ENCODE assay signal across 10 cellular contexts in genomic region chr6:38876470-38876869, GRCh38.
DNase-seq lines count a peak whose midpoint lies in the region; ATAC-seq, FAIRE-seq and TF ChIP-seq lines count a peak whose summit lies in the region.
"Had no signal": no experiment of that assay in that cellular context is flagged by ENCODE, and none has a peak within 500 bp of the region (broad histone marks: within the 10 kb centered on the region; RNA-seq: fewer than 3 reads in every experiment).

No MANE protein-coding gene starts in this region.

- no peak overlapping the region for H3K14ac ChIP-seq in H1 (ENCODE audit: insufficient read length)

- H3K9me3 ChIP-seq in H1 (ENCODE audit: insufficient read depth in 2 of 2, low read depth in 1 of 2, low read length in 1 of 2) = no peaks in the 10 kb centered on the region

- peaks cover 4% of the 10 kb centered on the region for H3K9me3 Mint-ChIP-seq in activated CD4-positive, alpha-beta T cell treated with anti-CD3 and anti-CD28 coated beads, Interleukin-2, amount 10 ng/mL, durations not matched to agents 7 days and 5 days
- H3K9me3 Mint-ChIP-seq in stimulated activated naive B cell treated with anti-CD40 and anti-IgM and Interleukin-4, amounts not matched to agents 10 μg/mL and 1 μg/mL and 100 μg/mL, for 72 hours = peaks cover 0 to 4% of the 10 kb centered on the region in 2 donors

- H2BK5ac ChIP-seq in H1 (ENCODE audit: low read depth, low read length) = no peak overlapping the region

- H3K27ac Mint-ChIP-seq in activated CD4-positive, alpha-beta T cell treated with anti-CD3 and anti-CD28 coated beads, Interleukin-2, amount 10 ng/mL, durations not matched to agents 7 days and 5 days = no peak overlapping the region
- H3K27ac Mint-ChIP-seq in stimulated activated naive B cell treated with anti-CD40 and anti-IgM and Interleukin-4, amounts not matched to agents 10 μg/mL and 1 μg/mL and 100 μg/mL, for 72 hours = peak overlapping the region; percentile 39

- no peak overlapping the region for H2BK15ac ChIP-seq in H1 (ENCODE audit: low read length)

- 0 out of 2 replicates have a peak overlapping the region, but pooled peaks have one; percentile 10 for H2AFZ ChIP-seq in H1 (ENCODE audit: low read length)

- no peak overlapping the region for H3K4me3 ChIP-seq in H1 (ENCODE audit: extremely low read depth in 1 of 4, insufficient read depth in 2 of 4, low read depth in 3 of 4, low read length in 4 of 4)
- H3K4me3 ChIP-seq: SK-N-MC had no signal

- no peaks in the 10 kb centered on the region for H3K36me3 Mint-ChIP-seq in activated CD4-positive, alpha-beta T cell treated with anti-CD3 and anti-CD28 coated beads, Interleukin-2, amount 10 ng/mL, durations not matched to agents 7 days and 5 days (ENCODE audit: low read depth)
- H3K36me3 Mint-ChIP-seq in stimulated activated naive B cell treated with anti-CD40 and anti-IgM and Interleukin-4, amounts not matched to agents 10 μg/mL and 1 μg/mL and 100 μg/mL, for 72 hours = no peaks in the 10 kb centered on the region

- H3K9ac ChIP-seq in H1 (replicated peaks in 1 of 4; ENCODE audit: extremely low read depth in 1 of 4, low read depth in 3 of 4, low read length in 3 of 4) = no peak overlapping the region

- H3K23ac ChIP-seq in H1 (ENCODE audit: insufficient read length) = no peak overlapping the region

- no peak for TF ChIP-seq EP300 in H1 (IDR thresholded peaks at IDR 0.05; ENCODE audit: borderline replicate concordance in 1 of 2, low read depth in 2 of 2, low read length in 2 of 2)

- POLR2A ChIA-PET in activated CD4-positive, alpha-beta T cell treated with anti-CD3 and anti-CD28 coated beads, Interleukin-2, amount 10 ng/mL, durations not matched to agents 7 days and 5 days (lab: Charles Lee) = no interaction called here
- POLR2A ChIA-PET in H1 (lab: Charles Lee; ENCODE audit: partially characterized antibody) = no interaction called here

- no peaks in the 10 kb centered on the region for H4K20me1 ChIP-seq in H1 (replicated peaks in 1 of 2; ENCODE audit: control insufficient read depth in 1 of 2, insufficient read depth in 2 of 2, low read length in 2 of 2)

- 89% methylated on average over 7 of the region's 7 CpGs; no CpG with 5 or more reads in 1 of the 2 experiments for WGBS in H1 (ENCODE audit: extremely low coverage in 1 of 2, insufficient coverage in 1 of 2, insufficient read length in 1 of 2, insufficient replicate concordance in 2 of 2, low coverage in 1 of 2, low lambda C conversion rate in 2 of 2, missing lambda C conversion rate in 1 of 2), 2 experiments

- no peak overlapping the region for H2BK12ac ChIP-seq in H1 (ENCODE audit: low read depth, low read length)

- H4K5ac ChIP-seq in H1 (ENCODE audit: insufficient read length, low read depth, low read length) = no peak overlapping the region

- no peak overlapping the region for H3K18ac ChIP-seq in H1 (ENCODE audit: extremely low read depth, low read length)

- no peak overlapping the region for H3K4ac ChIP-seq in H1 (replicated peaks; ENCODE audit: insufficient read length, low read depth, low read length)

- H3K4me3 Mint-ChIP-seq in activated CD4-positive, alpha-beta T cell treated with anti-CD3 and anti-CD28 coated beads, Interleukin-2, amount 10 ng/mL, durations not matched to agents 7 days and 5 days = peak overlapping the region; percentile 35
- no peak overlapping the region for H3K4me3 Mint-ChIP-seq in stimulated activated naive B cell treated with anti-CD40 and anti-IgM and Interleukin-4, amounts not matched to agents 10 μg/mL and 1 μg/mL and 100 μg/mL, for 72 hours

- H3K79me2 ChIP-seq in H1 (ENCODE audit: control insufficient read depth in 1 of 2, insufficient read depth in 2 of 2, low read length in 2 of 2) = no peaks in the 10 kb centered on the region

- H3K79me1 ChIP-seq in H1 (ENCODE audit: low read depth, low read length) = no peaks in the 10 kb centered on the region

- TF ChIP-seq POLR2A in H1 (IDR thresholded peaks at IDR 0.05; ENCODE audit: control extremely low read depth in 1 of 2, low read depth in 2 of 2, low read length in 2 of 2) = no peak

- peak; percentile 31 for DNase-seq in HT1080 (ENCODE audit: low read depth)
- DNase-seq in activated CD4-positive, alpha-beta T cell treated with anti-CD3 and anti-CD28 coated beads, Interleukin-2, amount 10 ng/mL, durations not matched to agents 7 days and 5 days = peak; percentile 63
- DNase-seq in H1 (ENCODE audit: low read depth in 1 of 2, low spot score in 2 of 2) = no peak
- DNase-seq in stimulated activated naive B cell treated with anti-CD40 and anti-IgM and Interleukin-4, amounts not matched to agents 10 μg/mL and 1 μg/mL and 100 μg/mL, for 72 hours = no peak
- DNase-seq in cerebellar nuclear complex (lab: John Stamatoyannopoulos, UW) = no peak
- DNase-seq in foreskin melanocyte = no peak
- DNase-seq: NCI-H1694; stimulated activated CD4-positive, alpha-beta T cell treated with anti-CD3 and anti-CD28 coated beads, Interleukin-4, amount 100 ng/mL, for 1 hour had no signal

- H3K56ac ChIP-seq in H1 (replicated peaks; ENCODE audit: insufficient read length, low read depth, low read length) = no peak overlapping the region

- H3K23me2 ChIP-seq in H1 (ENCODE audit: low read depth, low read length) = no peaks in the 10 kb centered on the region

- no peak overlapping the region for H2AK5ac ChIP-seq in H1 (ENCODE audit: low read depth, low read length)

- no peak overlapping the region for H4K8ac ChIP-seq in H1 (ENCODE audit: extremely low read depth, insufficient read depth, low read length)

- no peak overlapping the region for H3K4me2 ChIP-seq in H1 (ENCODE audit: insufficient read depth in 1 of 2, low read depth in 2 of 2, low read length in 2 of 2)

- no peaks in the 10 kb centered on the region for H3K36me3 ChIP-seq in H1 (ENCODE audit: control insufficient read depth in 2 of 4, insufficient read depth in 4 of 4, low read length in 3 of 4)

- TF ChIP-seq CTCF in H1 (IDR thresholded peaks at IDR 0.05; ENCODE audit: control extremely low read depth in 1 of 3, insufficient read depth in 1 of 3, low read depth in 1 of 3, low read length in 3 of 3) = no peak

- no peaks in the 10 kb centered on the region for H3K27me3 ChIP-seq in H1 (replicated peaks in 1 of 4; ENCODE audit: control insufficient read depth in 3 of 4, extremely low read depth in 1 of 4, insufficient read depth in 3 of 4, low read length in 3 of 4)

- no peak for FAIRE-seq in H1 (lab: Jason Lieb, UNC)

- H3K27me3 Mint-ChIP-seq in activated CD4-positive, alpha-beta T cell treated with anti-CD3 and anti-CD28 coated beads, Interleukin-2, amount 10 ng/mL, durations not matched to agents 7 days and 5 days = no peaks in the 10 kb centered on the region
- H3K27me3 Mint-ChIP-seq in stimulated activated naive B cell treated with anti-CD40 and anti-IgM and Interleukin-4, amounts not matched to agents 10 μg/mL and 1 μg/mL and 100 μg/mL, for 72 hours = peaks cover 14 to 31% of the 10 kb centered on the region in 2 donors

- no peak for TF ChIP-seq RAD21 in H1 (IDR thresholded peaks at IDR 0.05 in 1 of 2, conservative IDR thresholded peaks at IDR 0.05 in 1 of 2; ENCODE audit: low read depth in 2 of 2, low read length in 2 of 2)

- no peak overlapping the region for H2BK120ac ChIP-seq in H1 (replicated peaks; ENCODE audit: low read depth, low read length)

- H3K4me1 ChIP-seq in H1 (replicated peaks in 1 of 4; ENCODE audit: control insufficient read depth in 3 of 4, insufficient read depth in 4 of 4, low read length in 3 of 4) = no peaks in the 10 kb centered on the region; a peak in 1 of 7 replicates

- no peak overlapping the region for H2BK20ac ChIP-seq in H1 (ENCODE audit: low read length)

- CTCF ChIA-PET in activated CD4-positive, alpha-beta T cell treated with anti-CD3 and anti-CD28 coated beads, Interleukin-2, amount 10 ng/mL, durations not matched to agents 7 days and 5 days (lab: Charles Lee) = no interaction called here
- CTCF ChIA-PET in H1 (lab: Charles Lee; ENCODE audit: partially characterized antibody) = interaction anchor here (0.6 to 1.8 kb wide), 2 partner anchors 72 to 216 kb away, joined by 3 to 4 read pairs; no protein-coding TSS in a partner anchor

- ATAC-seq in stimulated activated naive B cell treated with anti-CD40 and anti-IgM and Interleukin-4, amounts not matched to agents 10 μg/mL and 1 μg/mL and 100 μg/mL, for 72 hours (replicated peaks) = no peak
- ATAC-seq in GM19467 (IDR thresholded peaks at IDR 0.05; ENCODE audit: unreplicated experiment) = no peak

- no peak overlapping the region for H4K91ac ChIP-seq in H1 (replicated peaks; ENCODE audit: insufficient read length, low read length)

- peaks cover 27% of the 10 kb centered on the region for H3K4me1 Mint-ChIP-seq in activated CD4-positive, alpha-beta T cell treated with anti-CD3 and anti-CD28 coated beads, Interleukin-2, amount 10 ng/mL, durations not matched to agents 7 days and 5 days
- H3K4me1 Mint-ChIP-seq in stimulated activated naive B cell treated with anti-CD40 and anti-IgM and Interleukin-4, amounts not matched to agents 10 μg/mL and 1 μg/mL and 100 μg/mL, for 72 hours = peaks cover 0 to 7% of the 10 kb centered on the region in 2 donors

- no peak overlapping the region for H3K27ac ChIP-seq in H1 (ENCODE audit: low read depth, low read length)
- H3K27ac ChIP-seq: SK-N-MC had no signal

TF ChIP-seq in H1, 55 proteins besides CTCF, POLR2A, EP300 and RAD21 (continues in another document):
- TF ChIP-seq CBX8 (IDR thresholded peaks at IDR 0.05; ENCODE audit: borderline replicate concordance, low read depth, low read length) (no peak), TBP (IDR thresholded peaks at IDR 0.05; ENCODE audit: low read depth, low read length) (no peak), GABPA (IDR thresholded peaks at IDR 0.05; ENCODE audit: borderline replicate concordance, insufficient read depth, low read length) (no peak), RNF2 (IDR thresholded peaks at IDR 0.05; ENCODE audit: borderline replicate concordance, low read depth, low read length, missing control alignments, poor library complexity, severe bottlenecking) (no peak), ZNF274 (IDR thresholded peaks at IDR 0.05; ENCODE audit: borderline replicate concordance, extremely low read depth, low read length) (no peak), CBX5 (IDR thresholded peaks at IDR 0.05; ENCODE audit: low read depth, low read length) (no peak), EGR1 (IDR thresholded peaks at IDR 0.05; ENCODE audit: borderline replicate concordance, low read depth, low read length) (no peak), PHF8 (conservative IDR thresholded peaks at IDR 0.05; ENCODE audit: low read depth, low read length) (no peak), SIN3A (conservative IDR thresholded peaks at IDR 0.05 in 1 of 2, IDR thresholded peaks at IDR 0.05 in 1 of 2; ENCODE audit: low read depth in 1 of 2, low read length in 2 of 2) (no peak), CHD1 (IDR thresholded peaks at IDR 0.05; ENCODE audit: low read depth, low read length) (no peak), RXRA (IDR thresholded peaks at IDR 0.05; ENCODE audit: insufficient read depth, low read depth, low read length) (no peak), SIRT6 (IDR thresholded peaks at IDR 0.05; ENCODE audit: low read length) (no peak), GTF2F1 (IDR thresholded peaks at IDR 0.05; ENCODE audit: borderline replicate concordance, low read depth, low read length) (no peak), BRCA1 (IDR thresholded peaks at IDR 0.05; ENCODE audit: low read depth, low read length) (no peak), SP1 (IDR thresholded peaks at IDR 0.05; ENCODE audit: low read depth, low read length) (no peak)

Comparison
In these comparisons a context has a peak if more than half of its experiments do, and no peak if none do; other contexts are left out.
1. DNase-seq: peak in HT1080 (single experiment) and activated CD4-positive, alpha-beta T cell treated with anti-CD3 and anti-CD28 coated beads, Interleukin-2, amount 10 ng/mL, durations not matched to agents 7 days and 5 days (single experiment); none in H1 (0 of 2), stimulated activated naive B cell treated with anti-CD40 and anti-IgM and Interleukin-4, amounts not matched to agents 10 μg/mL and 1 μg/mL and 100 μg/mL, for 72 hours (single experiment), cerebellar nuclear complex (0 of 2) and foreskin melanocyte (single experiment).